Comparison of ENCODE assay signal across 11 cellular contexts in genomic region chr13:24233351-24233901, GRCh38.
A peak's percentile ranks its signal among the peaks of the same experiment; 100 is the strongest.
DNase-seq lines count a peak whose midpoint lies in the region; ATAC-seq and TF ChIP-seq lines count a peak whose summit lies in the region.
"Had no signal": no experiment of that assay in that cellular context is flagged by ENCODE, and none has a peak within 500 bp of the region (broad histone marks: within the 10 kb centered on the region; RNA-seq: fewer than 3 reads in every experiment).

No MANE protein-coding gene starts in this region.

- H3K36me3 ChIP-seq in fibroblast of lung (ENCODE audit: control insufficient read depth, insufficient read depth, low read length) (no peaks in the 10 kb centered on the region), sigmoid colon (no peaks in the 10 kb centered on the region)

- H3K4me3 ChIP-seq in WI38 (ENCODE audit: low read depth, low read length) (peak overlapping the region; percentile 51), fibroblast of lung (replicated peaks in 1 of 4; ENCODE audit: control extremely low read depth in 1 of 4, insufficient read depth in 1 of 4, low read depth in 3 of 4, low read length in 4 of 4) (peak overlapping the region; percentile 38 to 62 (median 44)), sigmoid colon (no peak overlapping the region)

- no peaks in the 10 kb centered on the region for H3K79me2 ChIP-seq in fibroblast of lung (ENCODE audit: control insufficient read depth, insufficient read depth, low read length)

- WGBS in sigmoid colon, 2 donors, result 70 to 74% methylated on average over 4 of the region's 4 CpGs

- no peak overlapping the region for H2AFZ ChIP-seq in fibroblast of lung (ENCODE audit: low read length)

- DNase-seq in EL (peak; percentile 10), fibroblast of lung (ENCODE audit: low read depth in 2 of 2) (peak; percentile 70 to 76), sigmoid colon (no peak), DMS 273 treated with DMSO at 0.1 percent for 48 hours (lab: John Stamatoyannopoulos, UW) (no peak), cardiac septum (ENCODE audit: low spot score) (no peak)
- DNase-seq: DMS79 treated with DMSO at 0.1 percent for 48 hours; effector CD4-positive, alpha-beta T cell; NCI-H748 treated with DMSO at 0.1 percent for 48 hours had no signal

- H3K27me3 ChIP-seq in fibroblast of lung (ENCODE audit: control insufficient read depth, insufficient read depth, low read length) (no peaks in the 10 kb centered on the region), sigmoid colon (no peaks in the 10 kb centered on the region)

- no peak for TF ChIP-seq POLR2A in sigmoid colon (IDR thresholded peaks at IDR 0.05)

- no peak for ATAC-seq in GM21515 (IDR thresholded peaks at IDR 0.05; ENCODE audit: unreplicated experiment)
- no peak for ATAC-seq in GM18502 (IDR thresholded peaks at IDR 0.05; ENCODE audit: poor library complexity, unreplicated experiment)

- TF ChIP-seq CTCF in WI38 (IDR thresholded peaks at IDR 0.05; ENCODE audit: low read depth, low read length) (no peak), fibroblast of lung (conservative IDR thresholded peaks at IDR 0.05 in 1 of 2, IDR thresholded peaks at IDR 0.05 in 1 of 2; ENCODE audit: low read depth in 1 of 2, low read length in 2 of 2) (no peak), sigmoid colon (IDR thresholded peaks at IDR 0.05) (no peak)

- intact Hi-C loops in sigmoid colon (cut with DNase I), result no loop called here
- intact Hi-C loops in cardiac septum (cut with DNase I), result no loop called here

- no peak overlapping the region for H3K9ac ChIP-seq in fibroblast of lung (ENCODE audit: insufficient read depth, low read length)

- H3K9me3 ChIP-seq in fibroblast of lung (ENCODE audit: control insufficient read depth, insufficient read depth, low read depth, low read length), result no peaks in the 10 kb centered on the region
- no peaks in the 10 kb centered on the region for H3K9me3 ChIP-seq in sigmoid colon

- no peaks in the 10 kb centered on the region for H4K20me1 ChIP-seq in fibroblast of lung (ENCODE audit: control insufficient read depth, extremely low read depth, insufficient read depth, low read length)

- peak overlapping the region; percentile 77 for H3K4me2 ChIP-seq in fibroblast of lung (ENCODE audit: extremely low read depth, insufficient read depth, low read length)

- TF ChIP-seq EP300 in sigmoid colon (IDR thresholded peaks at IDR 0.05), result no peak

- H3K27ac ChIP-seq in fibroblast of lung (ENCODE audit: insufficient read depth, low read length) (no peak overlapping the region), sigmoid colon (peak overlapping the region in 3 of 4 donors; percentile 15 to 52 (median 19))

- no peaks in the 10 kb centered on the region for H3K4me1 ChIP-seq in fibroblast of lung (ENCODE audit: control insufficient read depth, extremely low read depth, insufficient read depth, low read length)
- peaks cover 0 to 14% (median 10%) of the 10 kb centered on the region in 4 donors for H3K4me1 ChIP-seq in sigmoid colon

Comparison
In these comparisons a context has a peak if more than half of its experiments do, and no peak if none do; other contexts are left out.
1. DNase-seq: peak in EL (single experiment) and fibroblast of lung (2 of 2); none in sigmoid colon (single experiment), DMS 273 treated with DMSO at 0.1 percent for 48 hours (single experiment) and cardiac septum (single experiment).
2. H3K4me3 ChIP-seq: peak in WI38 (single experiment) and fibroblast of lung (4 of 4); none in sigmoid colon (0 of 4).